In the genomic region with DNA sequence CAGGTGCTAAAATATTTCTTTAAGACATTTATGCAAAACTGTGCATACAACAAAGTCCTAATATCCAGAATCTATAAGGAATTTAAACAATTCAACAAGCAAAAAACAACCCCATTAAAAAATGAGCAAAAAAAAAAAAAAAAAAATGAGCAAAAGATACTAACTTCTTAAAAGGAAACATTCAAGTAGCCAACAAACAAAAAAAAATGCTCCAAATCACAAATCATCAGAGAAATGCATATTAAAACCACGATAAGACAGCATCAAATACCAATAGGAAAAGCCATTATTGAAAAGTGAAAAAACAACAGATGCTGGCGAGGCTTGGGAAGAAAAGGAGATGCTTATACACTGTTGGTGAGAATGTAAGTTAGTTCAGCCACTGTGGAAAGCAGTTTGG, we compare ENCODE assay signal across 16 cellular contexts. TPM values are rescaled to one million over a fixed set of nuclear protein-coding genes. Genes with fewer than 3 reads are reported as not detected.
DNase-seq lines count a peak whose midpoint lies in the region; ATAC-seq, FAIRE-seq and TF ChIP-seq lines count a peak whose summit lies in the region.
"Had no signal": no experiment of that assay in that cellular context is flagged by ENCODE, and none has a peak within 500 bp of the region (broad histone marks: within the 10 kb centered on the region; RNA-seq: fewer than 3 reads in every experiment).

No MANE protein-coding gene starts in this region.

- ATAC-seq in PC-3: no peak
- ATAC-seq: GM23338 had no signal

- CTCF ChIA-PET in PC-3 (lab: Charles Lee) (no interaction called here), A673 (lab: Charles Lee) (no interaction called here)

- no peak overlapping the region for H2AFZ ChIP-seq in PC-3 (ENCODE audit: low read length)
- no peak overlapping the region for H2AFZ ChIP-seq in hepatocyte
- no peak overlapping the region for H2AFZ ChIP-seq in trophoblast cell (ENCODE audit: insufficient read depth, low read length, poor library complexity)
- H2AFZ ChIP-seq: GM23338 had no signal

- BruUV-seq in PC-3 (replicated peaks; lab: Mats Ljungman, UMichigan) (no TSS peak), A673 (replicated peaks; lab: Mats Ljungman, UMichigan) (no TSS peak)

- no peak for DNase-seq in GM18507 (ENCODE audit: extremely low spot score, insufficient read length, low read depth)
- no peak for DNase-seq in PC-3
- no peak for DNase-seq in hepatocyte (ENCODE audit: low spot score)
- no peak for DNase-seq in trophoblast cell
- DNase-seq in hippocampal formation (lab: John Stamatoyannopoulos, UW): no peak
- DNase-seq in AML-193 (lab: John Stamatoyannopoulos, UW): no peak
- DNase-seq in uterus: no peak
- no peak for DNase-seq in A673 (ENCODE audit: low spot score)
- DNase-seq: COR-L47, NCI-H146, NCI-H510A, NCI-H748 treated with DMSO at 0.1 percent for 48 hours had no signal

- H3K23ac ChIP-seq in trophoblast cell (ENCODE audit: low read length): no peak overlapping the region

- TF ChIP-seq CTCF in PC-3 (conservative IDR thresholded peaks at IDR 0.05; ENCODE audit: low read depth, low read length): no peak
- TF ChIP-seq CTCF in hepatocyte (IDR thresholded peaks at IDR 0.05; ENCODE audit: poor library complexity): no peak
- TF ChIP-seq CTCF in uterus (IDR thresholded peaks at IDR 0.05): no peak
- TF ChIP-seq CTCF in A673 (conservative IDR thresholded peaks at IDR 0.05; ENCODE audit: low read depth, low read length): no peak

- H3K9ac ChIP-seq in PC-3 (ENCODE audit: low read length) (no peak overlapping the region), trophoblast cell (ENCODE audit: low read length) (no peak overlapping the region)

- no peak overlapping the region for H2AK5ac ChIP-seq in trophoblast cell (ENCODE audit: low read length)

- intact Hi-C loops in PC-3 (cut with micrococcal nuclease): loop anchor here (5.0 kb wide), 2 partner anchors 33 to 73 kb away; a partner anchor contains a TSS
- intact Hi-C loops in uterus (cut with DNase I; ENCODE audit: low total_unique reads): no loop called here
- intact Hi-C loops in A673 (cut with micrococcal nuclease; ENCODE audit: unreplicated experiment): no loop called here

- H3K79me1 ChIP-seq in trophoblast cell (ENCODE audit: low read length): peaks cover 11% of the 10 kb centered on the region

- no peak overlapping the region for H3K14ac ChIP-seq in trophoblast cell (ENCODE audit: low read length)

- no peaks in the 10 kb centered on the region for H4K20me1 ChIP-seq in PC-3 (ENCODE audit: low read length)
- no peaks in the 10 kb centered on the region for H4K20me1 ChIP-seq in hepatocyte (ENCODE audit: insufficient read depth, poor library complexity, severe bottlenecking)

- no peak overlapping the region for H2BK120ac ChIP-seq in trophoblast cell (ENCODE audit: insufficient read depth, low read length, poor library complexity)

- no peak overlapping the region for H4K8ac ChIP-seq in trophoblast cell (ENCODE audit: low read depth, low read length)

- H3K9me2 ChIP-seq in PC-3 (replicated peaks; ENCODE audit: low read length): no peaks in the 10 kb centered on the region
- no peaks in the 10 kb centered on the region for H3K9me2 ChIP-seq in hepatocyte (replicated peaks; ENCODE audit: insufficient read depth)

- H2BK5ac ChIP-seq in trophoblast cell (ENCODE audit: low read depth, low read length, poor library complexity): no peak overlapping the region

- H3K4me2 ChIP-seq in PC-3 (ENCODE audit: low read length) (0 out of 2 replicates have a peak overlapping the region, but pooled peaks have one; percentile 11), hepatocyte (no peak overlapping the region), trophoblast cell (ENCODE audit: low read length) (no peak overlapping the region)
- H3K4me2 ChIP-seq: GM23338 had no signal

- no peak overlapping the region for H2BK12ac ChIP-seq in trophoblast cell (ENCODE audit: low read length)

- H3F3A ChIP-seq in PC-3 (ENCODE audit: low read length, unreplicated experiment): no peaks in the 10 kb centered on the region

- TF ChIP-seq POLR2A in uterus (IDR thresholded peaks at IDR 0.05): no peak

- no peak overlapping the region for H3K18ac ChIP-seq in trophoblast cell (ENCODE audit: low read length)

- H3K79me2 ChIP-seq in PC-3 (ENCODE audit: low read length) (no peaks in the 10 kb centered on the region), hepatocyte (peaks cover 6% of the 10 kb centered on the region), trophoblast cell (ENCODE audit: control insufficient read depth, insufficient read depth, low read length, poor library complexity) (peaks cover 4% of the 10 kb centered on the region)

- H4K91ac ChIP-seq in trophoblast cell (ENCODE audit: low read depth, low read length): no peak overlapping the region

- WGBS in hepatocyte (ENCODE audit: low lambda C conversion rate, missing lambda C conversion rate): 96% methylated on average over 2 of the region's 2 CpGs
- WGBS in trophoblast cell (ENCODE audit: extremely low coverage, insufficient coverage, insufficient read length): no CpG with 5 or more reads among the region's 2 CpGs

- H4K12ac ChIP-seq in trophoblast cell (ENCODE audit: low read depth, low read length): no peak overlapping the region

- peak overlapping the region; percentile 23 for H3K27ac ChIP-seq in PC-3 (ENCODE audit: low read length)
- peak overlapping the region; percentile 33 for H3K27ac ChIP-seq in hepatocyte
- H3K27ac ChIP-seq in trophoblast cell (ENCODE audit: low read depth, low read length): peak overlapping the region; percentile 69
- H3K27ac ChIP-seq in uterus: no peak overlapping the region
- no peak overlapping the region for H3K27ac ChIP-seq in A673 (ENCODE audit: low read depth, low read length, poor library complexity, severe bottlenecking)

- H3K9me3 ChIP-seq in PC-3 (ENCODE audit: low read length): no peaks in the 10 kb centered on the region
- no peaks in the 10 kb centered on the region for H3K9me3 ChIP-seq in hepatocyte (ENCODE audit: low read depth)
- no peaks in the 10 kb centered on the region for H3K9me3 ChIP-seq in trophoblast cell (ENCODE audit: insufficient read depth, low read depth, low read length)
- no peaks in the 10 kb centered on the region for H3K9me3 ChIP-seq in uterus
- H3K9me3 ChIP-seq in A673 (ENCODE audit: low read depth, low read length, poor library complexity, severe bottlenecking): no peaks in the 10 kb centered on the region

- H3K36me3 ChIP-seq in PC-3 (ENCODE audit: low read depth, low read length) (no peaks in the 10 kb centered on the region), hepatocyte (replicated peaks; ENCODE audit: insufficient read depth, low read depth) (no peaks in the 10 kb centered on the region), trophoblast cell (ENCODE audit: control insufficient read depth in 1 of 2, insufficient read depth in 2 of 2, low read length in 2 of 2) (peaks cover 2 to 3% of the 10 kb centered on the region in 2 experiments), uterus (no peaks in the 10 kb centered on the region), A673 (ENCODE audit: insufficient read depth, low read length, poor library complexity, severe bottlenecking) (no peaks in the 10 kb centered on the region)

- no peaks in the 10 kb centered on the region for H3K27me3 ChIP-seq in PC-3 (ENCODE audit: low read length)
- no peaks in the 10 kb centered on the region for H3K27me3 ChIP-seq in hepatocyte
- H3K27me3 ChIP-seq in trophoblast cell (ENCODE audit: insufficient read depth, low read length): no peaks in the 10 kb centered on the region
- H3K27me3 ChIP-seq in uterus: no peaks in the 10 kb centered on the region
- H3K27me3 ChIP-seq in A673 (replicated peaks; ENCODE audit: insufficient read depth, low read depth, low read length, poor library complexity): no peaks in the 10 kb centered on the region

- no peak overlapping the region for H3K4ac ChIP-seq in trophoblast cell (ENCODE audit: low read depth, low read length)

- H3K4me1 ChIP-seq in PC-3 (ENCODE audit: insufficient read depth, low read length): peaks cover 48% of the 10 kb centered on the region
- H3K4me1 ChIP-seq in hepatocyte (ENCODE audit: insufficient read depth): peaks cover 31% of the 10 kb centered on the region
- H3K4me1 ChIP-seq in trophoblast cell (ENCODE audit: control insufficient read depth in 1 of 2, insufficient read depth in 2 of 2, low read length in 2 of 2): peaks cover 15 to 26% of the 10 kb centered on the region in 2 experiments
- no peaks in the 10 kb centered on the region for H3K4me1 ChIP-seq in uterus
- H3K4me1 ChIP-seq in A673 (ENCODE audit: insufficient read depth, low read length, poor library complexity, severe bottlenecking): no peaks in the 10 kb centered on the region

- POLR2A ChIA-PET in PC-3 (lab: Charles Lee; ENCODE audit: unreplicated experiment): no interaction called here
- POLR2A ChIA-PET in A673 (lab: Charles Lee; ENCODE audit: low non-redundant PET): no interaction called here

- H3K4me3 ChIP-seq in PC-3 (ENCODE audit: low read length): no peak overlapping the region
- no peak overlapping the region for H3K4me3 ChIP-seq in hepatocyte
- no peak overlapping the region for H3K4me3 ChIP-seq in trophoblast cell (ENCODE audit: low read depth, low read length)
- H3K4me3 ChIP-seq in uterus: no peak overlapping the region
- H3K4me3 ChIP-seq in A673 (ENCODE audit: low read depth, low read length, poor library complexity, severe bottlenecking): no peak overlapping the region
- H3K4me3 ChIP-seq: GM23338 had no signal

- peak; percentile 9 for FAIRE-seq in GM18507 (lab: Jason Lieb, UNC)
- FAIRE-seq: G401.6 had no signal

RNA-seq across cellular contexts. Expression of a gene that starts 34.9 kb away (rescaled TPM):
- 1.4 and 2.4 TPM in 2 replicates for total RNA-seq in PC-3 (2014; rRNA removed)
- 10.3 and 14.1 TPM in 2 replicates for total RNA-seq in hepatocyte
- polyA plus RNA-seq in hepatocyte: 3.2 and 4.9 TPM in 2 replicates
- polyA plus RNA-seq in trophoblast cell (2013): 7.4 and 7.8 TPM in 2 replicates
- total RNA-seq in uterus: 10 to 100 TPM in 1 of 4 donors, 1 to 10 TPM in 3; 1.5 to 11.8 (median 3.9) TPM
- 5.7 and 6.0 TPM in 2 replicates for total RNA-seq in A673 (2021)
- total RNA-seq: LHCN-M2 had no signal

RNA-seq across cellular contexts. Expression of a gene that starts 57.8 kb away (rescaled TPM):
- total RNA-seq in PC-3 (2014; rRNA removed) (not detected in 2 replicates), hepatocyte (2,638 and 3,184 TPM in 2 replicates), uterus (not detected), A673 (2021) (not detected in 2 replicates)
- 3,342 and 4,943 TPM in 2 replicates for polyA plus RNA-seq in hepatocyte
- polyA plus RNA-seq in trophoblast cell (2013): 4.5 and 5.7 TPM in 2 replicates
- total RNA-seq: GM23338, LHCN-M2 had no signal
- polyA plus RNA-seq: CD14-positive monocyte, GM23338 had no signal

Comparison
In these comparisons a context has a peak if more than half of its experiments do, and no peak if none do; other contexts are left out.
1. H3K27ac ChIP-seq: peak in PC-3 (single experiment), hepatocyte (single experiment) and trophoblast cell (single experiment); none in uterus (0 of 2) and A673 (single experiment).
2. RNA of a gene that starts 57.8 kb away (total RNA-seq): 2,638 to 3,184 TPM in hepatocyte; not detected in PC-3, not detected in uterus and not detected in A673; every median in the first group is over 1,000 times any median in the second.